ENCODE assay signal across 24 cellular contexts in genomic region chr3:160649596-160649995, GRCh38. TPM values are rescaled to one million over a fixed set of nuclear protein-coding genes. Genes with fewer than 3 reads are reported as not detected.
"Had no signal": no experiment of that assay in that cellular context is flagged by ENCODE, and none has a peak within 500 bp of the region (broad histone marks: within the 10 kb centered on the region; RNA-seq: fewer than 3 reads in every experiment).

No MANE protein-coding gene starts in this region.

- H3K36me3 ChIP-seq: esophagus muscularis mucosa, pancreas, transverse colon had no signal

- H3K4me1 ChIP-seq: esophagus muscularis mucosa, pancreas, psoas muscle, testis, transverse colon had no signal

- H3K27ac ChIP-seq: esophagus muscularis mucosa, pancreas, psoas muscle, testis, transverse colon, VCaP had no signal

- H3K4me3 ChIP-seq: esophagus muscularis mucosa, pancreas, psoas muscle, testis, transverse colon had no signal

- H3K9me3 ChIP-seq: esophagus muscularis mucosa, pancreas, psoas muscle, testis, transverse colon had no signal

- DNase-seq: activated CD4-positive, alpha-beta T cell treated with anti-CD3 and anti-CD28 coated beads for 48 hours; activated CD4-positive, alpha-beta T cell treated with anti-CD3 and anti-CD28 coated beads, Interleukin-2, amount 50 U/mL, for 48 hours; activated CD8-positive, alpha-beta memory T cell treated with anti-CD3 and anti-CD28 coated beads for 24 hours; activated effector memory CD4-positive, alpha-beta T cell treated with Interleukin-2 at 50 U/mL for 16 hours; activated naive CD4-positive, alpha-beta T cell treated with Interleukin-2 at 50 U/mL for 16 hours; anterior cingulate cortex; central memory CD4-positive, alpha-beta T cell; glutamatergic neuron; left colon; midbrain; naive thymus-derived CD8-positive, alpha-beta T cell; nucleus accumbens; pancreas; psoas muscle; right cardiac atrium; stimulated activated CD4-positive, alpha-beta T cell treated with anti-CD3 and anti-CD28 coated beads, Interleukin-2, amount 100 ng/mL, for 48 hours; stimulated activated naive CD8-positive, alpha-beta T cell treated with anti-CD3 and anti-CD28 coated beads, Interleukin-15, Interleukin-2, amounts not matched to agents 100 U/mL and 50 U/mL, for 24 hours; testis; transverse colon had no signal

- H3K27me3 ChIP-seq: esophagus muscularis mucosa, pancreas, testis, transverse colon had no signal

RNA-seq across cellular contexts. Expression of gene ARL14, which starts 27.4 kb away (rescaled TPM):
- total RNA-seq: esophagus muscularis mucosa; frontal cortex; naive thymus-derived CD8-positive, alpha-beta T cell; neural crest cell; psoas muscle; right cardiac atrium; T-helper 1 cell treated with Interleukin-12 subunit alpha and Interleukin-12 subunit beta and Interleukin-4 antibody, amounts not matched to agents 30 ng/mL and 1 ng/mL, for 36 hours had no signal
